Comparison of ENCODE assay signal across 8 cellular contexts in genomic region chr1:150151291-150152181, GRCh38. TPM values are rescaled to one million over a fixed set of nuclear protein-coding genes. Genes with fewer than 3 reads are reported as not detected.
DNase-seq lines count a peak whose midpoint lies in the region; ATAC-seq and TF ChIP-seq lines count a peak whose summit lies in the region.

No MANE protein-coding gene starts in this region.

- H3K27me3 Mint-ChIP-seq in H9 (ENCODE audit: low read depth) (peaks cover 10% of the 10 kb centered on the region), nephron progenitor cell (ENCODE audit: low read depth, poor library complexity) (no peaks in the 10 kb centered on the region), type B pancreatic cell (no peaks in the 10 kb centered on the region)

- H3K14ac ChIP-seq in H9 (ENCODE audit: insufficient read depth, low read length), result no peak overlapping the region; the same call in 1 of the 2 replicates

- H3K4me1 Mint-ChIP-seq in H9 (peaks cover 23 to 27% of the 10 kb centered on the region in 2 experiments), nephron progenitor cell (peaks cover 82% of the 10 kb centered on the region), type B pancreatic cell (ENCODE audit: unreplicated experiment) (peaks cover 36% of the 10 kb centered on the region)

- no peak overlapping the region for H3K4ac ChIP-seq in H9 (ENCODE audit: low read depth, low read length)

- H3K9me3 Mint-ChIP-seq in H9 (peaks cover 0 to 2% of the 10 kb centered on the region in 2 experiments; a peak in 1 of 5 replicates), nephron progenitor cell (no peaks in the 10 kb centered on the region), type B pancreatic cell (no peaks in the 10 kb centered on the region)

- no peak overlapping the region for H4K5ac ChIP-seq in H9 (ENCODE audit: insufficient read length, low read depth, low read length)

- no peak overlapping the region for H4K8ac ChIP-seq in H9 (replicated peaks; ENCODE audit: insufficient read length, low read depth, low read length)

- no peaks in the 10 kb centered on the region; the same call in 1 of the 2 replicates for H3K27me3 ChIP-seq in H9 (ENCODE audit: insufficient read depth, low read length)

- no peaks in the 10 kb centered on the region for H3K79me1 ChIP-seq in H9 (ENCODE audit: insufficient read depth, low read depth, low read length, poor library complexity, severe bottlenecking)

- ATAC-seq in GM21619 (IDR thresholded peaks at IDR 0.05; ENCODE audit: unreplicated experiment), result no peak
- ATAC-seq in GM19455 (IDR thresholded peaks at IDR 0.05; ENCODE audit: unreplicated experiment), result no peak
- no peak for ATAC-seq in GM19324 (IDR thresholded peaks at IDR 0.05; ENCODE audit: low FRiP score, unreplicated experiment)

- H3K23me2 ChIP-seq in H9 (ENCODE audit: insufficient read length, low read depth, low read length, poor library complexity, severe bottlenecking), result peaks cover 17% of the 10 kb centered on the region

- DNase-seq in H9, result no peak
- peak; percentile 56 for DNase-seq in activated CD4-positive, alpha-beta T cell treated with anti-CD3 and anti-CD28 coated beads for 48 hours
- peak; percentile 27 for DNase-seq in effector CD8-positive, alpha-beta T cell (lab: John Stamatoyannopoulos, UW)
- no peak for DNase-seq in nephron progenitor cell
- no peak for DNase-seq in type B pancreatic cell (ENCODE audit: extremely low spot score, unreplicated experiment)

- H3T11ph ChIP-seq in H9 (ENCODE audit: low read length), result no peak overlapping the region

- no peak overlapping the region for H2BK120ac ChIP-seq in H9 (ENCODE audit: low read depth, low read length, poor library complexity, severe bottlenecking)

- no peak overlapping the region for H2AFZ ChIP-seq in H9 (ENCODE audit: low read length)

- H2BK12ac ChIP-seq in H9 (ENCODE audit: insufficient read length, low read depth, low read length), result no peak overlapping the region

- H3K27ac ChIP-seq in H9 (ENCODE audit: insufficient read length, low read depth, low read length), result no peak overlapping the region

- no peak overlapping the region for H2AK5ac ChIP-seq in H9 (ENCODE audit: insufficient read length, low read length)

- H3K4me3 Mint-ChIP-seq in H9, result peak overlapping the region; percentile 86 to 96
- peak overlapping the region; percentile 97 for H3K4me3 Mint-ChIP-seq in nephron progenitor cell
- H3K4me3 Mint-ChIP-seq in type B pancreatic cell, result peak overlapping the region; percentile 94

- 0 out of 2 replicates have a peak, but pooled peaks cover 4% of the 10 kb centered on the region for H3K79me2 ChIP-seq in H9 (ENCODE audit: insufficient read depth, low read length)

- no peak overlapping the region for H4K91ac ChIP-seq in H9 (ENCODE audit: insufficient read length, low read depth, low read length)

- H2BK15ac ChIP-seq in H9 (ENCODE audit: low read depth, low read length), result no peak overlapping the region

- peak overlapping the region; percentile 74 for H3K4me2 ChIP-seq in H9 (ENCODE audit: insufficient read depth, insufficient read length, low read length)

- peaks cover 33 to 44% (median 40%) of the 10 kb centered on the region in 3 experiments for H3K36me3 Mint-ChIP-seq in H9 (ENCODE audit: insufficient read depth in 1 of 3, low read depth in 3 of 3)
- H3K36me3 Mint-ChIP-seq in nephron progenitor cell (ENCODE audit: low read depth), result peaks cover 42% of the 10 kb centered on the region
- H3K36me3 Mint-ChIP-seq in type B pancreatic cell, result peaks cover 31% of the 10 kb centered on the region

- H3K9ac ChIP-seq in H9 (ENCODE audit: extremely low read depth, insufficient read length, low read length), result peak overlapping the region; percentile 74

- TF ChIP-seq CTCF in H9 (conservative IDR thresholded peaks at IDR 0.05) (no peak), nephron progenitor cell (IDR thresholded peaks at IDR 0.05) (no peak), type B pancreatic cell (conservative IDR thresholded peaks at IDR 0.05) (no peak)

- peak overlapping the region in 2 of 3 experiments; percentile 50 to 62; a peak in 3 of 7 replicates for H3K27ac Mint-ChIP-seq in H9
- peak overlapping the region; percentile 97 for H3K27ac Mint-ChIP-seq in nephron progenitor cell
- H3K27ac Mint-ChIP-seq in type B pancreatic cell, result peak overlapping the region; percentile 91

- H3K56ac ChIP-seq in H9 (ENCODE audit: insufficient read length, low read depth, low read length), result no peak overlapping the region

- no peaks in the 10 kb centered on the region for H3K9me3 ChIP-seq in H9 (ENCODE audit: control insufficient read depth, low read depth, low read length)

- H3K18ac ChIP-seq in H9 (ENCODE audit: insufficient read length, low read depth, low read length), result no peak overlapping the region

- H3K23ac ChIP-seq in H9 (ENCODE audit: insufficient read length, low read depth, low read length), result no peak overlapping the region

- H4K20me1 ChIP-seq in H9 (ENCODE audit: control insufficient read depth, insufficient read depth, insufficient read length), result no peaks in the 10 kb centered on the region

- H2BK5ac ChIP-seq in H9 (ENCODE audit: insufficient read length, low read length), result no peak overlapping the region

- H2BK20ac ChIP-seq in H9 (ENCODE audit: low read depth, low read length, poor library complexity, severe bottlenecking), result no peak overlapping the region

- H3K4me1 ChIP-seq in H9 (ENCODE audit: insufficient read depth, low read length), result peaks cover 4% of the 10 kb centered on the region; the same call in 1 of the 2 replicates

- no CpG with 5 or more reads among the region's 15 CpGs for WGBS in H9 (ENCODE audit: extremely low coverage, insufficient read length, low lambda C conversion rate)

RNA-seq across cellular contexts. Expression of gene PLEKHO1, which starts 1.8 kb away (rescaled TPM):
- total RNA-seq in H9 (2021) (47.6 and 48.1 TPM in 2 replicates), type B pancreatic cell (ENCODE audit: low replicate concordance) (27.1 and 72.0 TPM in 2 replicates)

Comparison
In these comparisons a context has a peak if more than half of its experiments do, and no peak if none do; other contexts are left out.
1. DNase-seq: peak in activated CD4-positive, alpha-beta T cell treated with anti-CD3 and anti-CD28 coated beads for 48 hours (single experiment) and effector CD8-positive, alpha-beta T cell (single experiment); none in H9 (single experiment), nephron progenitor cell (single experiment) and type B pancreatic cell (single experiment).
2. Peak in every context shown above with its lines, with median percentiles within 50 percentile points of each other: H3K27ac Mint-ChIP-seq and H3K4me3 Mint-ChIP-seq.